ENCODE assay signal across 14 cellular contexts in genomic region chr3:32432045-32432710, GRCh38. TPM values are rescaled to one million over a fixed set of nuclear protein-coding genes. Genes with fewer than 3 reads are reported as not detected.
DNase-seq lines count a peak whose midpoint lies in the region; FAIRE-seq and TF ChIP-seq lines count a peak whose summit lies in the region.
"Had no signal": no experiment of that assay in that cellular context is flagged by ENCODE, and none has a peak within 500 bp of the region (broad histone marks: within the 10 kb centered on the region; RNA-seq: fewer than 3 reads in every experiment).

No MANE protein-coding gene starts in this region.

- peak overlapping the region; percentile 79 for H3K27ac ChIP-seq in CD8-positive, alpha-beta memory T cell (ENCODE audit: low read depth, low read length)
- H3K27ac ChIP-seq in OCI-LY1 (ENCODE audit: low read depth, low read length, poor library complexity, severe bottlenecking), result peak overlapping the region; percentile 82
- H3K27ac ChIP-seq in small intestine (ENCODE audit: low read depth in 1 of 2, low read length in 1 of 2), result peak overlapping the region; percentile 69 to 80

- H3K79me2 ChIP-seq in OCI-LY1 (ENCODE audit: insufficient read depth, low read length), result no peaks in the 10 kb centered on the region

- H3K9me3 Mint-ChIP-seq in CD8-positive, alpha-beta memory T cell, result no peaks in the 10 kb centered on the region
- no peaks in the 10 kb centered on the region for H3K9me3 Mint-ChIP-seq in dendritic cell treated with granulocyte-macrophage colony-stimulating factor and Interleukin-4, amounts not matched to agents 40 ng/mL and 50 ng/mL, for 4 days

- H3K4me1 ChIP-seq in CD8-positive, alpha-beta memory T cell (ENCODE audit: insufficient read depth, low read length), result peaks cover 87% of the 10 kb centered on the region
- peaks cover 82% of the 10 kb centered on the region for H3K4me1 ChIP-seq in OCI-LY1 (ENCODE audit: insufficient read depth, low read length, severe bottlenecking)
- H3K4me1 ChIP-seq in small intestine (ENCODE audit: control insufficient read depth in 2 of 2, insufficient read depth in 1 of 2, low read depth in 1 of 2, low read length in 1 of 2), result no peaks in the 10 kb centered on the region

- no peaks in the 10 kb centered on the region for H4K20me1 ChIP-seq in OCI-LY1 (ENCODE audit: insufficient read depth, low read length)

- H3F3A ChIP-seq in OCI-LY1 (ENCODE audit: insufficient read depth, low read length), result peaks cover 12% of the 10 kb centered on the region; the same call in 1 of the 2 replicates

- peak overlapping the region; percentile 44 for H3K4me3 ChIP-seq in CD8-positive, alpha-beta memory T cell (ENCODE audit: low read length)
- no peak overlapping the region for H3K4me3 ChIP-seq in OCI-LY1 (ENCODE audit: low read depth, low read length, poor library complexity, severe bottlenecking)
- no peak overlapping the region for H3K4me3 ChIP-seq in small intestine (ENCODE audit: low read depth in 1 of 2, low read length in 2 of 2)
- no peak overlapping the region for H3K4me3 ChIP-seq in H7 (ENCODE audit: insufficient read depth, low read depth, low read length)
- H3K4me3 ChIP-seq: body of pancreas had no signal

- H3K9me2 ChIP-seq in OCI-LY1 (ENCODE audit: low read depth, low read length), result no peaks in the 10 kb centered on the region

- H3K27ac Mint-ChIP-seq in CD8-positive, alpha-beta memory T cell, result peak overlapping the region; percentile 92 to 98 (median 97)
- H3K27ac Mint-ChIP-seq in dendritic cell treated with granulocyte-macrophage colony-stimulating factor and Interleukin-4, amounts not matched to agents 40 ng/mL and 50 ng/mL, for 4 days, result peak overlapping the region; percentile 80

- FAIRE-seq in small intestine (lab: Jason Lieb, UNC), result no peak
- FAIRE-seq: HTR-8/SVneo, keratinocyte had no signal

- no peaks in the 10 kb centered on the region for H3K27me3 ChIP-seq in CD8-positive, alpha-beta memory T cell (ENCODE audit: insufficient read depth, low read length, poor library complexity, severe bottlenecking)
- H3K27me3 ChIP-seq in OCI-LY1 (ENCODE audit: insufficient read depth, low read length), result no peaks in the 10 kb centered on the region
- no peaks in the 10 kb centered on the region for H3K27me3 ChIP-seq in small intestine (ENCODE audit: control insufficient read depth in 2 of 2, insufficient read depth in 2 of 2, low read length in 2 of 2)
- no peaks in the 10 kb centered on the region for H3K27me3 ChIP-seq in H7 (ENCODE audit: control insufficient read depth, insufficient read depth, low read length)
- H3K27me3 ChIP-seq: body of pancreas had no signal

- POLR2A ChIA-PET in CD8-positive, alpha-beta memory T cell (lab: Charles Lee), result interaction anchor here (0.7 to 2.4 kb wide), 9 partner anchors 8 to 253 kb away, joined by 3 to 15 read pairs (median 4); partner anchors contain the start of genes CMTM7 and CNOT10

- peaks cover 73 to 91% (median 77%) of the 10 kb centered on the region in 3 donors for H3K4me1 Mint-ChIP-seq in CD8-positive, alpha-beta memory T cell
- peaks cover 72% of the 10 kb centered on the region for H3K4me1 Mint-ChIP-seq in dendritic cell treated with granulocyte-macrophage colony-stimulating factor and Interleukin-4, amounts not matched to agents 40 ng/mL and 50 ng/mL, for 4 days (ENCODE audit: low read depth)

- DNase-seq in CD8-positive, alpha-beta memory T cell, result peak in 1 of 5 donors; percentile 61
- DNase-seq in small intestine (no peak), COR-L47 (lab: John Stamatoyannopoulos, UW) (no peak), H7 (no peak), NCI-H2171 treated with DMSO at 0.1 percent for 48 hours (lab: John Stamatoyannopoulos, UW) (no peak)
- DNase-seq: NCI-H1417, NCI-H510A treated with DMSO at 0.1 percent for 48 hours, RPMI8226, T-helper 9 cell had no signal

- H3K4me3 Mint-ChIP-seq in CD8-positive, alpha-beta memory T cell, result peak overlapping the region in 6 of 7 donors; percentile 76 to 84 (median 80)
- H3K4me3 Mint-ChIP-seq in dendritic cell treated with granulocyte-macrophage colony-stimulating factor and Interleukin-4, amounts not matched to agents 40 ng/mL and 50 ng/mL, for 4 days, result no peak overlapping the region

- H3K4me2 ChIP-seq in OCI-LY1 (ENCODE audit: low read length), result no peak overlapping the region; the same call in 1 of the 2 replicates

- intact Hi-C loops in dendritic cell treated with granulocyte-macrophage colony-stimulating factor and Interleukin-4, amounts not matched to agents 40 ng/mL and 50 ng/mL, for 4 days (cut with micrococcal nuclease), result no loop called here

- 83 to 92% (median 87%) methylated on average over 6 of the region's 6 CpGs for WGBS in small intestine, 3 donors

- CTCF ChIA-PET in CD8-positive, alpha-beta memory T cell (lab: Charles Lee), result interaction anchor here (1.0 to 3.6 kb wide), 13 partner anchors 8 to 58 kb away, joined by 3 to 38 read pairs (median 5); partner anchors contain the start of gene CMTM7

- H3K9ac ChIP-seq in OCI-LY1 (ENCODE audit: low read length), result no peak overlapping the region

- H3K9me3 ChIP-seq in CD8-positive, alpha-beta memory T cell (ENCODE audit: low read length), result no peaks in the 10 kb centered on the region
- H3K9me3 ChIP-seq in OCI-LY1 (ENCODE audit: low read length) (no peaks in the 10 kb centered on the region), small intestine (ENCODE audit: control insufficient read depth, low read depth) (no peaks in the 10 kb centered on the region)
- H3K9me3 ChIP-seq: body of pancreas had no signal

- H3K27me3 Mint-ChIP-seq in CD8-positive, alpha-beta memory T cell, result peaks cover 0 to 3% of the 10 kb centered on the region in 2 donors
- no peaks in the 10 kb centered on the region for H3K27me3 Mint-ChIP-seq in dendritic cell treated with granulocyte-macrophage colony-stimulating factor and Interleukin-4, amounts not matched to agents 40 ng/mL and 50 ng/mL, for 4 days

- H3K36me3 Mint-ChIP-seq in CD8-positive, alpha-beta memory T cell, result peaks cover 0 to 3% (median 2%) of the 10 kb centered on the region in 3 donors
- peaks cover 22% of the 10 kb centered on the region for H3K36me3 Mint-ChIP-seq in dendritic cell treated with granulocyte-macrophage colony-stimulating factor and Interleukin-4, amounts not matched to agents 40 ng/mL and 50 ng/mL, for 4 days (ENCODE audit: low read depth)

- no peak overlapping the region for H2AFZ ChIP-seq in OCI-LY1 (ENCODE audit: low read length)

- no peaks in the 10 kb centered on the region for H3K36me3 ChIP-seq in CD8-positive, alpha-beta memory T cell (ENCODE audit: insufficient read depth, low read length)
- H3K36me3 ChIP-seq in OCI-LY1 (ENCODE audit: insufficient read depth, low read length), result no peaks in the 10 kb centered on the region
- H3K36me3 ChIP-seq in small intestine (ENCODE audit: control insufficient read depth in 2 of 2, insufficient read depth in 2 of 2, low read length in 2 of 2), result no peaks in the 10 kb centered on the region
- no peaks in the 10 kb centered on the region; the same call in 1 of the 2 replicates for H3K36me3 ChIP-seq in H7 (replicated peaks; ENCODE audit: control insufficient read depth, insufficient read depth, low read length)

- TF ChIP-seq CTCF in OCI-LY1 (IDR thresholded peaks at IDR 0.05; ENCODE audit: low read length), result no peak

RNA-seq across cellular contexts. Expression of gene CMTM7, which starts 40.5 kb away (rescaled TPM):
- 10 to 100 TPM; 33.5 to 39.4 TPM for total RNA-seq in CD8-positive, alpha-beta memory T cell
- polyA plus RNA-seq in CD8-positive, alpha-beta memory T cell, result 113 TPM
- polyA plus RNA-seq in small intestine, result 1 to 10 TPM; 2.0 to 5.6 (median 3.5) TPM
- 15.3 and 17.7 TPM in 2 replicates for total RNA-seq in H7 (2014; rRNA removed; shearing (Covaris generic))
